In the genomic region with DNA sequence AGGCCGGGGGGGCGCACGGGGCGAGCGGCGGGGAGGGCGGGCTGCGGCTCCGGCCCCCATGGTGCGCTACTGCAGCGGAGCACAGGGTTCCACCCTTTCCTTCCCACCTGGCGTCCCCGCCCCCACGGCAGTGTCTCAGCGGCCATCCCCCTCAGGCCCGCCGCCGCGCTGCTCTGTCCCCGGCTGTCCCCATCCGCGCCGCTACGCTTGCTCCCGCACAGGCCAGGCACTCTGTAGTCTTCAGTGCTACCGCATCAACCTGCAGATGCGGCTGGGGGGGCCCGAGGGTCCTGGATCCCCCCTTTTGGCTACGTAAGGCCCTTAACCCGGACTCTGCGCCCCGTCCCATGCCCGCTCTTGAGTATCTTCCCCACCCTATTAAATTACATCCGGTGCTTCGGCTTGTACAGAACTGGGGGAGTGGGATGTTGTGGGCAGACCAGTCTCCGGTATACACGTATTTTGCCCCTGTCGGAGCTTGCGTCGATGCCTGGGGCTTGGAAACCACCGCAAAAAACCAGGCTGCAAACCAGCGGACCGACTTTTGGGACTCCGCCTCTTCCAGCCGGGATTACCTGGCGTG, we compare ENCODE assay signal across 8 cellular contexts. TPM values are rescaled to one million over a fixed set of nuclear protein-coding genes. Genes with fewer than 3 reads are reported as not detected.
DNase-seq lines count a peak whose midpoint lies in the region; ATAC-seq and TF ChIP-seq lines count a peak whose summit lies in the region.

No MANE protein-coding gene starts in this region.

- TF ChIP-seq POLR2A in Raji (IDR thresholded peaks at IDR 0.05; ENCODE audit: insufficient read depth, low read depth, low read length) (peak; percentile 46), heart left ventricle (IDR thresholded peaks at IDR 0.05) (peak; percentile 47 to 76)

- H3K27ac Mint-ChIP-seq in activated naive CD4-positive, alpha-beta T cell treated with anti-CD3 and anti-CD28 coated beads for 36 hours, result peak overlapping the region; percentile 99

- H3K9ac ChIP-seq in BLaER1 treated with 17β-estradiol and CSF1 and Interleukin-3, amounts not matched to agents 10 nM and 100 nM, result peak overlapping the region; percentile 79 to 91 (median 85)

- peak; percentile 79 for DNase-seq in activated naive CD4-positive, alpha-beta T cell treated with anti-CD3 and anti-CD28 coated beads for 36 hours
- DNase-seq in heart left ventricle (peak; percentile 67 to 86 (median 74)), sciatic nerve (ENCODE audit: low spot score) (peak; percentile 82), COLO829 (ENCODE audit: low spot score) (no peak)

- H4K20me1 ChIP-seq in BLaER1 treated with 17β-estradiol and CSF1 and Interleukin-3, amounts not matched to agents 10 nM and 100 nM, result peaks cover 0 to 15% (median 0%) of the 10 kb centered on the region in 11 experiments; a peak in 5 of 22 replicates

- peak overlapping the region; percentile 92 for H3K4me3 Mint-ChIP-seq in activated naive CD4-positive, alpha-beta T cell treated with anti-CD3 and anti-CD28 coated beads for 36 hours

- H3K4me1 Mint-ChIP-seq in activated naive CD4-positive, alpha-beta T cell treated with anti-CD3 and anti-CD28 coated beads for 36 hours (ENCODE audit: low read depth), result peaks cover 44% of the 10 kb centered on the region

- TF ChIP-seq CTCF in heart left ventricle (IDR thresholded peaks at IDR 0.05), result no peak

- H3K27me3 ChIP-seq in BLaER1 treated with 17β-estradiol and CSF1 and Interleukin-3, amounts not matched to agents 10 nM and 100 nM, result no peaks in the 10 kb centered on the region
- H3K27me3 ChIP-seq in heart left ventricle, result no peaks in the 10 kb centered on the region

- CTCF ChIA-PET in activated naive CD4-positive, alpha-beta T cell treated with anti-CD3 and anti-CD28 coated beads for 36 hours (lab: Charles Lee), result interaction anchor here (1.0 to 1.9 kb wide), 4 partner anchors 9 to 130 kb away, joined by 3 to 5 read pairs (median 4); a partner anchor contains a TSS

- ATAC-seq in GM19351 (IDR thresholded peaks at IDR 0.05; ENCODE audit: unreplicated experiment) (peak; percentile 32), HG03460 (IDR thresholded peaks at IDR 0.05; ENCODE audit: unreplicated experiment) (peak; percentile 37), heart left ventricle (peak; percentile 11 to 36 (median 29)), sciatic nerve (peak; percentile 30)

- H3K4me2 ChIP-seq in BLaER1 treated with 17β-estradiol and CSF1 and Interleukin-3, amounts not matched to agents 10 nM and 100 nM, result peak overlapping the region; percentile 94 to 99 (median 97)

- WGBS in heart left ventricle, 4 donors, result 0 to 2% (median 1%) methylated on average over 22 to 46 of the region's 46 CpGs

- H3K27me3 Mint-ChIP-seq in activated naive CD4-positive, alpha-beta T cell treated with anti-CD3 and anti-CD28 coated beads for 36 hours (ENCODE audit: low read depth), result no peaks in the 10 kb centered on the region

- no peaks in the 10 kb centered on the region for H3K9me3 ChIP-seq in BLaER1 treated with 17β-estradiol and CSF1 and Interleukin-3, amounts not matched to agents 10 nM and 100 nM (replicated peaks in 1 of 11)
- H3K9me3 ChIP-seq in heart left ventricle, result no peaks in the 10 kb centered on the region

- peaks cover 18 to 25% (median 21%) of the 10 kb centered on the region in 11 experiments for H3K36me3 ChIP-seq in BLaER1 treated with 17β-estradiol and CSF1 and Interleukin-3, amounts not matched to agents 10 nM and 100 nM
- H3K36me3 ChIP-seq in heart left ventricle, result peaks cover 0 to 25% (median 15%) of the 10 kb centered on the region in 9 donors

- peaks cover 9% of the 10 kb centered on the region for H3K36me3 Mint-ChIP-seq in activated naive CD4-positive, alpha-beta T cell treated with anti-CD3 and anti-CD28 coated beads for 36 hours (ENCODE audit: low read depth)

- H3K4me3 ChIP-seq in BLaER1 treated with 17β-estradiol and CSF1 and Interleukin-3, amounts not matched to agents 10 nM and 100 nM, result peak overlapping the region; percentile 75 to 91 (median 80)
- H3K4me3 ChIP-seq in heart left ventricle, result peak overlapping the region; percentile 50 to 83 (median 70)

- intact Hi-C loops in activated naive CD4-positive, alpha-beta T cell treated with anti-CD3 and anti-CD28 coated beads for 36 hours (cut with micrococcal nuclease), result loop anchor here (1.0 to 10.0 kb wide), 15 partner anchors 15 to 1343 kb away; a partner anchor contains a TSS
- intact Hi-C loops in heart left ventricle (cut with DNase I), result loop anchor here in 1 of 10 donors (5.0 kb wide), 1 partner anchor 40 kb away; no protein-coding TSS in a partner anchor
- intact Hi-C loops in sciatic nerve (cut with DNase I), result no loop called here

- peaks cover 33 to 50% (median 42%) of the 10 kb centered on the region in 10 experiments for H3K4me1 ChIP-seq in BLaER1 treated with 17β-estradiol and CSF1 and Interleukin-3, amounts not matched to agents 10 nM and 100 nM
- H3K4me1 ChIP-seq in heart left ventricle, result peaks cover 5 to 40% (median 32%) of the 10 kb centered on the region in 12 donors

- H3K27ac ChIP-seq in BLaER1 treated with 17β-estradiol and CSF1 and Interleukin-3, amounts not matched to agents 10 nM and 100 nM, result peak overlapping the region; percentile 67 to 90 (median 85)
- peak overlapping the region; percentile 84 to 98 (median 95) for H3K27ac ChIP-seq in heart left ventricle

- no peaks in the 10 kb centered on the region for H3K9me3 Mint-ChIP-seq in activated naive CD4-positive, alpha-beta T cell treated with anti-CD3 and anti-CD28 coated beads for 36 hours

RNA-seq across cellular contexts. Expression of a gene that starts 0.6 kb away (rescaled TPM):
- 10 to 100 TPM; 39.4 to 40.0 TPM for total RNA-seq in activated naive CD4-positive, alpha-beta T cell treated with anti-CD3 and anti-CD28 coated beads for 36 hours
- total RNA-seq in heart left ventricle (10 to 100 TPM; 32.7 to 58.4 (median 42.4) TPM), sciatic nerve (68.6 TPM)
- polyA plus RNA-seq in heart left ventricle, result 10 to 100 TPM; 29.0 to 44.2 TPM

RNA-seq across cellular contexts. Expression of a gene that starts 2.8 kb away (rescaled TPM):
- 10 to 100 TPM; 26.5 to 28.3 TPM for total RNA-seq in activated naive CD4-positive, alpha-beta T cell treated with anti-CD3 and anti-CD28 coated beads for 36 hours
- 10 to 100 TPM; 11.7 to 29.2 (median 21.3) TPM for total RNA-seq in heart left ventricle
- 10 to 100 TPM; 26.1 to 28.5 TPM for polyA plus RNA-seq in heart left ventricle
- total RNA-seq in sciatic nerve, result 38.2 TPM

RNA-seq across cellular contexts. Expression of a gene that starts 7.5 kb away (rescaled TPM):
- 10 to 100 TPM; 38.8 to 39.1 TPM for total RNA-seq in activated naive CD4-positive, alpha-beta T cell treated with anti-CD3 and anti-CD28 coated beads for 36 hours
- total RNA-seq in heart left ventricle, result 10 to 100 TPM; 17.3 to 31.9 (median 22.8) TPM
- polyA plus RNA-seq in heart left ventricle, result 10 to 100 TPM; 15.8 to 34.4 TPM
- total RNA-seq in sciatic nerve, result 39.5 TPM

RNA-seq across cellular contexts. Expression of a gene that starts 14.8 kb away (rescaled TPM):
- total RNA-seq in activated naive CD4-positive, alpha-beta T cell treated with anti-CD3 and anti-CD28 coated beads for 36 hours, result 100 to 1,000 TPM; 112 to 117 TPM
- total RNA-seq in heart left ventricle, result 100 to 1,000 TPM in 7 of 9 donors, 10 to 100 TPM in 2; 64.9 to 180 (median 140) TPM
- polyA plus RNA-seq in heart left ventricle, result 100 to 1,000 TPM in 1 of 2 donors, 10 to 100 TPM in 1; 77.6 to 128 TPM
- total RNA-seq in sciatic nerve, result 54.4 TPM

RNA-seq across cellular contexts. Expression of a gene that starts 15.9 kb away (rescaled TPM):
- total RNA-seq in activated naive CD4-positive, alpha-beta T cell treated with anti-CD3 and anti-CD28 coated beads for 36 hours, result 1 to 10 TPM in 1 of 2 experiments, under 1 TPM in 1; 0.95 to 1.6 TPM
- total RNA-seq in heart left ventricle, result 10 to 100 TPM; 10.9 to 19.6 (median 15.3) TPM
- polyA plus RNA-seq in heart left ventricle, result 10 to 100 TPM; 18.0 to 27.6 TPM
- total RNA-seq in sciatic nerve, result 76.0 TPM
